In genomic region chr9:2838356-2838983, GRCh38 we compare ENCODE assay signal across 9 cellular contexts. TPM values are rescaled to one million over a fixed set of nuclear protein-coding genes. Genes with fewer than 3 reads are reported as not detected.
DNase-seq lines count a peak whose midpoint lies in the region; ATAC-seq and TF ChIP-seq lines count a peak whose summit lies in the region.
"Had no signal": no experiment of that assay in that cellular context is flagged by ENCODE, and none has a peak within 500 bp of the region (broad histone marks: within the 10 kb centered on the region; RNA-seq: fewer than 3 reads in every experiment).

No MANE protein-coding gene starts in this region.

- peaks cover 30% of the 10 kb centered on the region for H3K4me1 Mint-ChIP-seq in activated T-cell treated with anti-CD3 and anti-CD28 coated beads, Interleukin-2, amount 50 U/mL, for 24 hours (ENCODE audit: low read depth)

- H4K8ac ChIP-seq in mesenchymal stem cell (ENCODE audit: low read length), result no peak overlapping the region

- no peak for DNase-seq in activated T-cell treated with anti-CD3 and anti-CD28 coated beads, Interleukin-2, amount 50 U/mL, for 24 hours
- DNase-seq in activated T-cell treated with anti-CD3 and anti-CD28 coated beads, Interleukin-2, amount 50 U/mL, for 1 hour, result no peak
- DNase-seq in mammary epithelial cell (no peak), mesenchymal stem cell (peak; percentile 57), upper lobe of left lung (no peak), iPS-NIHi7 (ENCODE audit: extremely low spot score) (no peak), A172 (ENCODE audit: low spot score) (no peak)
- DNase-seq: KBM-7 had no signal

- in situ Hi-C loops in mammary epithelial cell (cut with MboI; ENCODE audit: low sequenced_read_pairs in 2 of 2), result loop anchor here in 1 of 2 donors (25.0 kb wide), 1 partner anchor 601 kb away; no protein-coding TSS in a partner anchor

- no peak overlapping the region for H2BK5ac ChIP-seq in mesenchymal stem cell (ENCODE audit: low read depth, low read length, poor library complexity, severe bottlenecking)

- H3K27me3 Mint-ChIP-seq in activated T-cell treated with anti-CD3 and anti-CD28 coated beads, Interleukin-2, amount 50 U/mL, for 24 hours, result no peaks in the 10 kb centered on the region

- peak overlapping the region; percentile 14 for H3K27ac Mint-ChIP-seq in activated T-cell treated with anti-CD3 and anti-CD28 coated beads, Interleukin-2, amount 50 U/mL, for 24 hours

- no peaks in the 10 kb centered on the region for H3K9me3 ChIP-seq in mammary epithelial cell (replicated peaks; ENCODE audit: insufficient read depth, low read length)
- H3K9me3 ChIP-seq in mesenchymal stem cell (ENCODE audit: control insufficient read depth, low read length), result no peaks in the 10 kb centered on the region
- no peaks in the 10 kb centered on the region for H3K9me3 ChIP-seq in upper lobe of left lung

- H3K4me3 ChIP-seq in mammary epithelial cell (replicated peaks in 1 of 3; ENCODE audit: insufficient read depth in 1 of 3, low read depth in 2 of 3, low read length in 3 of 3) (no peak overlapping the region), mesenchymal stem cell (ENCODE audit: insufficient read depth in 1 of 2, low read depth in 1 of 2, low read length in 2 of 2) (peak overlapping the region in 1 of 2 experiments; percentile 70), upper lobe of left lung (peak overlapping the region in 3 of 4 donors; percentile 21 to 36 (median 35))

- H3K36me3 ChIP-seq in mammary epithelial cell (ENCODE audit: insufficient read depth, low read length), result peaks cover 19% of the 10 kb centered on the region
- H3K36me3 ChIP-seq in mesenchymal stem cell (ENCODE audit: control insufficient read depth in 1 of 2, insufficient read depth in 2 of 2, low read depth in 1 of 2, low read length in 2 of 2), result peaks cover 6 to 39% of the 10 kb centered on the region in 2 experiments
- peaks cover 0 to 39% (median 15%) of the 10 kb centered on the region in 4 donors for H3K36me3 ChIP-seq in upper lobe of left lung

- BruUV-seq in mammary epithelial cell (replicated peaks; lab: Mats Ljungman, UMichigan), result no TSS peak

- no peak for TF ChIP-seq CTCF in mammary epithelial cell (conservative IDR thresholded peaks at IDR 0.05 in 1 of 2, IDR thresholded peaks at IDR 0.05 in 1 of 2; ENCODE audit: extremely low read depth in 1 of 2, insufficient read depth in 1 of 2, low read depth in 1 of 2, low read length in 2 of 2)
- no peak for TF ChIP-seq CTCF in upper lobe of left lung (IDR thresholded peaks at IDR 0.05)

- CTCF ChIA-PET in mammary epithelial cell (lab: Charles Lee; ENCODE audit: low non-redundant PET), result interaction anchor here (0.6 kb wide), 1 partner anchor 21 kb away, joined by 3 read pairs; no protein-coding TSS in a partner anchor

- H4K20me1 ChIP-seq in mammary epithelial cell (ENCODE audit: insufficient read depth, low read length), result peaks cover 10% of the 10 kb centered on the region

- no peak overlapping the region for H3K18ac ChIP-seq in mesenchymal stem cell (ENCODE audit: low read depth in 1 of 2, low read length in 2 of 2)

- H3K4me3 Mint-ChIP-seq in activated T-cell treated with anti-CD3 and anti-CD28 coated beads, Interleukin-2, amount 50 U/mL, for 24 hours, result no peak overlapping the region

- no peaks in the 10 kb centered on the region for H3K9me3 Mint-ChIP-seq in activated T-cell treated with anti-CD3 and anti-CD28 coated beads, Interleukin-2, amount 50 U/mL, for 24 hours

- H3K14ac ChIP-seq in mesenchymal stem cell (ENCODE audit: low read length in 2 of 2), result no peak overlapping the region

- H3K4me2 ChIP-seq in mammary epithelial cell (ENCODE audit: insufficient read depth, low read depth, low read length) (peak overlapping the region; percentile 58), mesenchymal stem cell (ENCODE audit: low read length, poor library complexity, severe bottlenecking) (no peak overlapping the region)

- peak in 1 of 2 donors; percentile 16 for ATAC-seq in upper lobe of left lung (ENCODE audit: low FRiP score in 2 of 2)
- ATAC-seq in GM21717 (IDR thresholded peaks at IDR 0.05; ENCODE audit: unreplicated experiment), result no peak

- intact Hi-C loops in mammary epithelial cell (cut with micrococcal nuclease), result loop anchor here (2.0 to 5.0 kb wide), 2 partner anchors 184 to 606 kb away; no protein-coding TSS in a partner anchor

- no peak overlapping the region for H4K91ac ChIP-seq in mesenchymal stem cell (ENCODE audit: low read length)

- no peak overlapping the region for H2AK5ac ChIP-seq in mesenchymal stem cell (ENCODE audit: low read length, severe bottlenecking)

- no peak overlapping the region for H3K9ac ChIP-seq in mammary epithelial cell (ENCODE audit: insufficient read depth, low read length)
- H3K9ac ChIP-seq in mesenchymal stem cell (ENCODE audit: low read length), result peak overlapping the region; percentile 82

- WGBS in mammary epithelial cell (ENCODE audit: low coverage, missing lambda C conversion rate), result 79% methylated on average over 2 of the region's 2 CpGs
- 92% methylated on average over 1 of the region's 2 CpGs for WGBS in mesenchymal stem cell
- 10 to 21% methylated on average over 2 of the region's 2 CpGs for WGBS in upper lobe of left lung, 2 donors

- no peak overlapping the region for H3K4ac ChIP-seq in mesenchymal stem cell (ENCODE audit: low read depth in 1 of 2, low read length in 2 of 2)

- H2BK12ac ChIP-seq in mesenchymal stem cell (ENCODE audit: low read length in 2 of 2), result no peak overlapping the region

- no peak overlapping the region for H3K27ac ChIP-seq in mammary epithelial cell (ENCODE audit: insufficient read depth, low read depth, low read length)
- no peak overlapping the region for H3K27ac ChIP-seq in mesenchymal stem cell (ENCODE audit: low read length, poor library complexity, severe bottlenecking)
- peak overlapping the region; percentile 2 to 79 (median 62) for H3K27ac ChIP-seq in upper lobe of left lung

- no peak overlapping the region for H2AFZ ChIP-seq in mammary epithelial cell (ENCODE audit: low read depth, low read length)
- H2AFZ ChIP-seq in mesenchymal stem cell (ENCODE audit: low read depth, low read length), result no peak overlapping the region

- H3K79me1 ChIP-seq in mesenchymal stem cell (replicated peaks; ENCODE audit: low read length, poor library complexity, severe bottlenecking), result peaks cover 11% of the 10 kb centered on the region

- TF ChIP-seq EP300 in upper lobe of left lung (IDR thresholded peaks at IDR 0.05), result no peak

- H2BK15ac ChIP-seq in mesenchymal stem cell (ENCODE audit: low read depth, poor library complexity, severe bottlenecking), result no peak overlapping the region

- TF ChIP-seq POLR2A in upper lobe of left lung (IDR thresholded peaks at IDR 0.05), result no peak

- peaks cover 19% of the 10 kb centered on the region for H3K4me1 ChIP-seq in mammary epithelial cell (ENCODE audit: insufficient read depth, low read length)
- peaks cover 2% of the 10 kb centered on the region for H3K4me1 ChIP-seq in mesenchymal stem cell (ENCODE audit: control insufficient read depth, insufficient read depth, low read depth, low read length)
- H3K4me1 ChIP-seq in upper lobe of left lung, result peaks cover 28 to 54% (median 40%) of the 10 kb centered on the region in 4 donors

- H2BK120ac ChIP-seq in mesenchymal stem cell (ENCODE audit: low read depth, low read length), result no peak overlapping the region

- dilution Hi-C loops in mammary epithelial cell (cut with HindIII; ENCODE audit: low sequenced_read_pairs), result no loop called here

- H3K27me3 ChIP-seq in mammary epithelial cell (ENCODE audit: insufficient read depth, low read length) (no peaks in the 10 kb centered on the region), mesenchymal stem cell (ENCODE audit: control insufficient read depth in 1 of 2, insufficient read depth in 1 of 2, low read length in 2 of 2) (no peaks in the 10 kb centered on the region), upper lobe of left lung (no peaks in the 10 kb centered on the region)

- peaks cover 50% of the 10 kb centered on the region for H3K36me3 Mint-ChIP-seq in activated T-cell treated with anti-CD3 and anti-CD28 coated beads, Interleukin-2, amount 50 U/mL, for 24 hours (ENCODE audit: low read depth)

- peaks cover 94% of the 10 kb centered on the region for H3K79me2 ChIP-seq in mammary epithelial cell (ENCODE audit: insufficient read depth, low read length)

- no peak overlapping the region for H3K23ac ChIP-seq in mesenchymal stem cell (ENCODE audit: low read length in 2 of 2)

RNA-seq across cellular contexts. Expression of gene PUM3, which starts 5.4 kb away (rescaled TPM):
- total RNA-seq in mammary epithelial cell (10 to 100 TPM; 38.8 to 80.9 TPM), upper lobe of left lung (10 to 100 TPM; 20.4 to 49.2 (median 38.9) TPM)
- 38.0 TPM for polyA plus RNA-seq in mammary epithelial cell
- polyA minus RNA-seq in mammary epithelial cell, result 4.0 TPM
- polyA plus RNA-seq in mesenchymal stem cell (2013, experiment 1 of 2), result 44.9 TPM
- polyA plus RNA-seq in mesenchymal stem cell (2013, experiment 2 of 2), result 43.3 TPM
- 53.5 and 64.3 TPM in 2 replicates for total RNA-seq in A172 (2014; rRNA removed; shearing (Covaris generic))

Comparison
In these comparisons a context has a peak if more than half of its experiments do, and no peak if none do; other contexts are left out.
1. H3K27ac ChIP-seq: peak in upper lobe of left lung (4 of 4); none in mammary epithelial cell (single experiment) and mesenchymal stem cell (single experiment).
2. H3K4me3 ChIP-seq: peak in upper lobe of left lung (3 of 4); none in mammary epithelial cell (0 of 3).